ENCODE assay signal across 8 cellular contexts in genomic region chr9:127779136-127779981, GRCh38. TPM values are rescaled to one million over a fixed set of nuclear protein-coding genes. Genes with fewer than 3 reads are reported as not detected.
DNase-seq lines count a peak whose midpoint lies in the region; ATAC-seq and TF ChIP-seq lines count a peak whose summit lies in the region.

No MANE protein-coding gene starts in this region.

- peak overlapping the region; percentile 100 for H3K4me3 Mint-ChIP-seq in T-helper 1 cell treated with Interleukin-12 subunit alpha and Interleukin-12 subunit beta and Interleukin-4 antibody, amounts not matched to agents 30 μg/mL and 1 μg/mL, for 36 hours

- peaks cover 0 to 40% of the 10 kb centered on the region in 2 donors for H3K4me1 ChIP-seq in duodenal mucosa (ENCODE audit: control insufficient read depth in 1 of 2, insufficient read depth in 2 of 2, low read length in 2 of 2)
- H3K4me1 ChIP-seq in spleen = peaks cover 44 to 99% (median 84%) of the 10 kb centered on the region in 6 donors

- WGBS in spleen, 5 donors = 30 to 48% (median 40%) methylated on average over 16 to 17 of the region's 17 CpGs

- TF ChIP-seq CTCF in spleen (IDR thresholded peaks at IDR 0.05 in 8 of 11, conservative IDR thresholded peaks at IDR 0.05 in 3 of 11) = no peak

- H3K27me3 Mint-ChIP-seq in T-helper 1 cell treated with Interleukin-12 subunit alpha and Interleukin-12 subunit beta and Interleukin-4 antibody, amounts not matched to agents 30 μg/mL and 1 μg/mL, for 36 hours (ENCODE audit: low read depth) = no peaks in the 10 kb centered on the region

- no peak for TF ChIP-seq POLR2A in spleen (IDR thresholded peaks at IDR 0.05)

- peaks cover 45% of the 10 kb centered on the region for H3K4me1 Mint-ChIP-seq in T-helper 1 cell treated with Interleukin-12 subunit alpha and Interleukin-12 subunit beta and Interleukin-4 antibody, amounts not matched to agents 30 μg/mL and 1 μg/mL, for 36 hours (ENCODE audit: low read depth)

- H3K9me3 Mint-ChIP-seq in T-helper 1 cell treated with Interleukin-12 subunit alpha and Interleukin-12 subunit beta and Interleukin-4 antibody, amounts not matched to agents 30 μg/mL and 1 μg/mL, for 36 hours = no peaks in the 10 kb centered on the region

- peak overlapping the region; percentile 99 for H3K27ac Mint-ChIP-seq in T-helper 1 cell treated with Interleukin-12 subunit alpha and Interleukin-12 subunit beta and Interleukin-4 antibody, amounts not matched to agents 30 μg/mL and 1 μg/mL, for 36 hours

- H3K36me3 ChIP-seq in duodenal mucosa (ENCODE audit: control insufficient read depth in 1 of 2, insufficient read depth in 2 of 2, low read length in 2 of 2) (no peaks in the 10 kb centered on the region), spleen (peaks cover 0 to 10% (median 2%) of the 10 kb centered on the region in 6 donors)

- peak overlapping the region; percentile 43 to 52 for H3K9ac ChIP-seq in duodenal mucosa (ENCODE audit: low read depth in 1 of 2, low read length in 2 of 2)

- peak overlapping the region; percentile 58 to 61 for H3K4me3 ChIP-seq in duodenal mucosa (ENCODE audit: low read depth in 1 of 2, low read length in 2 of 2)
- H3K4me3 ChIP-seq in spleen = peak overlapping the region in 7 of 8 donors; percentile 53 to 83 (median 61)

- peaks cover 16% of the 10 kb centered on the region for H3K36me3 Mint-ChIP-seq in T-helper 1 cell treated with Interleukin-12 subunit alpha and Interleukin-12 subunit beta and Interleukin-4 antibody, amounts not matched to agents 30 μg/mL and 1 μg/mL, for 36 hours (ENCODE audit: low read depth)

- no peaks in the 10 kb centered on the region for H3K9me3 ChIP-seq in duodenal mucosa (ENCODE audit: control insufficient read depth in 1 of 2, low read length in 2 of 2)
- no peaks in the 10 kb centered on the region for H3K9me3 ChIP-seq in spleen

- ATAC-seq in GM18511 (IDR thresholded peaks at IDR 0.05; ENCODE audit: unreplicated experiment) = peak; percentile 66
- ATAC-seq in HG02759 (IDR thresholded peaks at IDR 0.05; ENCODE audit: unreplicated experiment) = peak; percentile 49

- DNase-seq in spleen = peak; percentile 89
- DNase-seq in NCI-H1092 treated with DMSO at 0.1 percent for 48 hours (lab: John Stamatoyannopoulos, UW) = no peak
- no peak for DNase-seq in NCI-H1694 treated with DMSO at 0.1 percent for 48 hours (lab: John Stamatoyannopoulos, UW)
- DNase-seq in D341Med (ENCODE audit: low spot score) = no peak

- intact Hi-C loops in spleen (cut with DNase I; ENCODE audit: low total_unique reads) = no loop called here

- H3K27me3 ChIP-seq in duodenal mucosa (ENCODE audit: control insufficient read depth in 1 of 2, insufficient read depth in 2 of 2, low read length in 2 of 2) (no peaks in the 10 kb centered on the region), spleen (replicated peaks in 1 of 7) (no peaks in the 10 kb centered on the region)

- H3K27ac ChIP-seq in duodenal mucosa (ENCODE audit: low read depth, low read length) (peak overlapping the region; percentile 77), spleen (peak overlapping the region; percentile 88 to 99 (median 95))

RNA-seq across cellular contexts. Expression of gene SH2D3C, which starts 0.9 kb away (rescaled TPM):
- 10 to 100 TPM; 44.7 to 85.4 (median 61.2) TPM for total RNA-seq in spleen
- 10 to 100 TPM; 27.0 to 51.1 (median 34.3) TPM for polyA plus RNA-seq in spleen

RNA-seq across cellular contexts. Expression of gene CDK9, which starts 6.5 kb away (rescaled TPM):
- 100 to 1,000 TPM in 4 of 7 donors, 10 to 100 TPM in 3; 68.3 to 149 (median 103) TPM for total RNA-seq in spleen
- 10 to 100 TPM; 49.2 to 87.6 (median 87.1) TPM for polyA plus RNA-seq in spleen

RNA-seq across cellular contexts. Expression of gene FPGS, which starts 23.3 kb away (rescaled TPM):
- total RNA-seq in spleen = 10 to 100 TPM; 33.3 to 94.6 (median 72.3) TPM
- polyA plus RNA-seq in spleen = 10 to 100 TPM; 39.5 to 73.7 (median 60.5) TPM

RNA-seq across cellular contexts. Expression of gene TOR2A, which starts 44.3 kb away (rescaled TPM):
- total RNA-seq in spleen = 10 to 100 TPM; 16.8 to 36.5 (median 24.5) TPM
- 10 to 100 TPM; 17.9 to 29.1 (median 18.4) TPM for polyA plus RNA-seq in spleen
